8 cellular contexts compared by ENCODE assay signal in genomic region chr10:31745612-31746376, GRCh38.
A peak's percentile ranks its signal among the peaks of the same experiment; 100 is the strongest.
DNase-seq lines count a peak whose midpoint lies in the region; ATAC-seq and TF ChIP-seq lines count a peak whose summit lies in the region.

No MANE protein-coding gene starts in this region.

- H3K9ac ChIP-seq in mammary epithelial cell (ENCODE audit: insufficient read depth, low read length) (no peak overlapping the region), smooth muscle cell (ENCODE audit: low read depth) (peak overlapping the region; percentile 52)

- in situ Hi-C loops in GM13977 (cut with MboI; ENCODE audit: low pct_unique_long_range_greater_than_20kb, low sequenced_read_pairs, unreplicated experiment) (no loop called here), mammary epithelial cell (cut with MboI; ENCODE audit: low sequenced_read_pairs in 2 of 2) (no loop called here)

- peaks cover 4% of the 10 kb centered on the region for H3F3A ChIP-seq in smooth muscle cell (ENCODE audit: low read depth)

- H3K4me1 ChIP-seq in mammary epithelial cell (ENCODE audit: insufficient read depth, low read length), result peaks cover 15% of the 10 kb centered on the region
- peaks cover 12% of the 10 kb centered on the region for H3K4me1 ChIP-seq in smooth muscle cell (ENCODE audit: low read depth)
- peaks cover 0 to 22% (median 14%) of the 10 kb centered on the region in 4 donors for H3K4me1 ChIP-seq in tibial artery

- CTCF ChIA-PET in mammary epithelial cell (lab: Charles Lee; ENCODE audit: low non-redundant PET), result no interaction called here

- 25% methylated on average over 4 of the region's 9 CpGs for WGBS in mammary epithelial cell (ENCODE audit: low coverage, missing lambda C conversion rate)
- 38% methylated on average over 5 of the region's 9 CpGs for WGBS in smooth muscle cell (ENCODE audit: low lambda C conversion rate)

- H3K4me2 ChIP-seq in mammary epithelial cell (ENCODE audit: insufficient read depth, low read depth, low read length), result peak overlapping the region; percentile 34
- no peak overlapping the region for H3K4me2 ChIP-seq in smooth muscle cell

- no peaks in the 10 kb centered on the region for H3K27me3 ChIP-seq in mammary epithelial cell (ENCODE audit: insufficient read depth, low read length)
- H3K27me3 ChIP-seq in smooth muscle cell (ENCODE audit: low read depth), result no peaks in the 10 kb centered on the region
- no peaks in the 10 kb centered on the region for H3K27me3 ChIP-seq in tibial artery

- dilution Hi-C loops in mammary epithelial cell (cut with HindIII; ENCODE audit: low sequenced_read_pairs), result no loop called here

- H3K79me2 ChIP-seq in mammary epithelial cell (ENCODE audit: insufficient read depth, low read length) (no peaks in the 10 kb centered on the region), smooth muscle cell (ENCODE audit: low read depth) (no peaks in the 10 kb centered on the region)

- no peaks in the 10 kb centered on the region for H3K36me3 ChIP-seq in mammary epithelial cell (ENCODE audit: insufficient read depth, low read length)
- H3K36me3 ChIP-seq in smooth muscle cell (ENCODE audit: low read depth), result no peaks in the 10 kb centered on the region
- H3K36me3 ChIP-seq in tibial artery, result no peaks in the 10 kb centered on the region

- BruUV-seq in mammary epithelial cell (replicated peaks; lab: Mats Ljungman, UMichigan), result no TSS peak

- no peak for ATAC-seq in GM19035 (IDR thresholded peaks at IDR 0.05; ENCODE audit: unreplicated experiment)

- H2AFZ ChIP-seq in mammary epithelial cell (ENCODE audit: low read depth, low read length), result peak overlapping the region; percentile 62
- H2AFZ ChIP-seq in smooth muscle cell (ENCODE audit: low read depth), result peak overlapping the region; percentile 10

- H3K27ac ChIP-seq in mammary epithelial cell (ENCODE audit: insufficient read depth, low read depth, low read length) (peak overlapping the region; percentile 78), smooth muscle cell (ENCODE audit: low read depth) (peak overlapping the region; percentile 86), tibial artery (no peak overlapping the region)

- DNase-seq in GM13977 (ENCODE audit: low spot score) (peak; percentile 40), RKO (ENCODE audit: low spot score) (peak; percentile 99), mammary epithelial cell (peak; percentile 97), smooth muscle cell (lab: John Stamatoyannopoulos, UW; ENCODE audit: unreplicated experiment) (no peak), tibial artery (no peak), H4 (ENCODE audit: low spot score) (no peak), NCI-H128 (lab: John Stamatoyannopoulos, UW; ENCODE audit: unreplicated experiment) (no peak)

- H3K9me3 ChIP-seq in mammary epithelial cell (replicated peaks; ENCODE audit: insufficient read depth, low read length) (no peaks in the 10 kb centered on the region), smooth muscle cell (replicated peaks; ENCODE audit: low read depth) (no peaks in the 10 kb centered on the region), tibial artery (no peaks in the 10 kb centered on the region)

- intact Hi-C loops in mammary epithelial cell (cut with micrococcal nuclease), result loop anchor here (2.0 kb wide), 1 partner anchor 397 kb away; no protein-coding TSS in a partner anchor
- intact Hi-C loops in tibial artery (cut with DNase I; ENCODE audit: low total_unique reads), result no loop called here

- H4K20me1 ChIP-seq in mammary epithelial cell (ENCODE audit: insufficient read depth, low read length) (no peaks in the 10 kb centered on the region), smooth muscle cell (ENCODE audit: low read depth) (no peaks in the 10 kb centered on the region)

- H3K4me3 ChIP-seq in mammary epithelial cell (replicated peaks in 1 of 3; ENCODE audit: insufficient read depth in 1 of 3, low read depth in 2 of 3, low read length in 3 of 3) (no peak overlapping the region), smooth muscle cell (no peak overlapping the region), tibial artery (no peak overlapping the region)

- TF ChIP-seq CTCF in GM13977 (IDR thresholded peaks at IDR 0.05; ENCODE audit: extremely low read depth, insufficient read depth, missing control alignments), result no peak
- TF ChIP-seq CTCF in mammary epithelial cell (conservative IDR thresholded peaks at IDR 0.05 in 1 of 2, IDR thresholded peaks at IDR 0.05 in 1 of 2; ENCODE audit: extremely low read depth in 1 of 2, insufficient read depth in 1 of 2, low read depth in 1 of 2, low read length in 2 of 2), result no peak
- no peak for TF ChIP-seq CTCF in smooth muscle cell (IDR thresholded peaks at IDR 0.05; ENCODE audit: borderline replicate concordance, insufficient read depth, poor library complexity, severe bottlenecking)
- no peak for TF ChIP-seq CTCF in tibial artery (IDR thresholded peaks at IDR 0.05)

Comparison
In these comparisons a context has a peak if more than half of its experiments do, and no peak if none do; other contexts are left out.
1. DNase-seq: peak in GM13977 (single experiment), RKO (single experiment) and mammary epithelial cell (single experiment); none in smooth muscle cell (single experiment), tibial artery (0 of 2), H4 (single experiment) and NCI-H128 (single experiment).
2. H3K27ac ChIP-seq: peak in mammary epithelial cell (single experiment) and smooth muscle cell (single experiment); none in tibial artery (0 of 2).